24 cellular contexts compared by ENCODE assay signal in the genomic region with DNA sequence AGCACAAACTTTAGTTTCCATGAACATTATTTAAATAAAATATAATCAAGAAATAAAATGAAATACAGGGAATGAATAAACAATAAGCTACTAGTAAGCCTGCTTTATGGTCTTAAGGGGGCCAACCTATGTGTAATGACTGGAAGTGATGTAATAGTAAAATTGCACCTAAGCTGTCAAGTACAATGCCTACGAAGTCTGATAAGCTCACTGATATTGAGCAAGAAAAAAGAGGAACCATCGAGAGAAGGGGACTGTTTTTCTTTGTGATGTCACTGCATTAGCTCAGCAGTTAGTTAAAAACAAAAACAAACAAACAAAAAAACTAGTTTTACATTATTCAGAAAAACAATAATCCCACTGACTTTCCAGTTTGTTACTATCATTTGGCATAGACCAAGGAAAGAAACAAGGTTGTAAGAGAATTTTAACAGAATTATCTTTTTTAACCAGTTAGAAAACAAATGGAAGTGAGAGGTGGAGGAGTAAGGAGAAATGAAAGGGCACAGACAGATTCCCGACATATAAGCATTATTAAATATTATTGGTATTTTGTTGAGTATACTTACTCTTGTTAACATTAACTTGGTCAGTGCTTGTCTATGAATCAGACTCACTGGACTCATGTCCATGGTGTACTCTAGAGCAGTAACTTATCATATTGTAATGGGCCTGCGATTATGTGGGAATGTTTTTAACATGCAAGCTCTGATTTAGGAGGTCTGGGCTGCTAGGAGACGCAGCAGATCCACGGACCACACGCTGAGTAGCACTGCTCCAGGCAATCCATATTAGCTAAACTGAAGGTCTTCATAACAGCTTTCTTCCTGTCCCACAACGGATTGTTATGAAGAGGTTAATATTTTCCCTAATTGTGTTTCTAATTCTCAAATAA.
DNase-seq lines count a peak whose midpoint lies in the region; ATAC-seq and TF ChIP-seq lines count a peak whose summit lies in the region.
"Had no signal": no experiment of that assay in that cellular context is flagged by ENCODE, and none has a peak within 500 bp of the region (broad histone marks: within the 10 kb centered on the region; RNA-seq: fewer than 3 reads in every experiment).

No MANE protein-coding gene starts in this region.

- DNase-seq in GM12865 (ENCODE audit: low read depth) (peak; percentile 3), NCI-H69 (lab: John Stamatoyannopoulos, UW) (peak; percentile 89), fibroblast of peridontal ligament (ENCODE audit: extremely low read depth) (peak; percentile 39), medulla oblongata (ENCODE audit: extremely low spot score) (no peak), left ventricle myocardium superior (no peak), NCI-H1694 (lab: John Stamatoyannopoulos, UW) (no peak), NCI-H2029 (lab: John Stamatoyannopoulos, UW) (no peak)
- DNase-seq: activated CD8-positive, alpha-beta memory T cell treated with anti-CD3 and anti-CD28 coated beads, Interleukin-2, amount 50 U/mL, for 48 hours; activated effector memory CD4-positive, alpha-beta T cell treated with anti-CD3 and anti-CD28 coated beads, Interleukin-2, amount 50 U/mL, for 16 hours; CD4-positive, CD25-positive, alpha-beta regulatory T cell; NCI-H1436 treated with DMSO at 0.1 percent for 48 hours; nephron progenitor cell; Peyer's patch; psoas muscle; spleen; stimulated activated CD4-positive, alpha-beta T cell treated with anti-CD3 and anti-CD28 coated beads, Interleukin-4, amount 100 ng/mL, for 4 hours; stimulated activated naive CD8-positive, alpha-beta T cell treated with anti-CD3 and anti-CD28 coated beads, Interleukin-15, amount 100 ng/mL, for 72 hours; WERI-Rb-1 had no signal

- intact Hi-C loops in left ventricle myocardium superior (cut with micrococcal nuclease) = no loop called here

- H3K27ac Mint-ChIP-seq in nephron = peak overlapping the region in 2 of 3 experiments; percentile 25 to 58
- H3K27ac Mint-ChIP-seq: CD4-positive, CD25-positive, alpha-beta regulatory T cell; mesothelial cell of epicardium; stimulated activated naive CD8-positive, alpha-beta T cell treated with anti-CD3 and anti-CD28 coated beads, Interleukin-15, amount 100 ng/mL, for 72 hours had no signal

- peaks cover 3% of the 10 kb centered on the region for H3K36me3 Mint-ChIP-seq in nephron (ENCODE audit: low read depth)
- H3K36me3 Mint-ChIP-seq: CD4-positive, CD25-positive, alpha-beta regulatory T cell; mesothelial cell of epicardium had no signal

- no peaks in the 10 kb centered on the region for H3K27me3 Mint-ChIP-seq in nephron (ENCODE audit: low read depth)
- H3K27me3 Mint-ChIP-seq: CD4-positive, CD25-positive, alpha-beta regulatory T cell; stimulated activated naive CD8-positive, alpha-beta T cell treated with anti-CD3 and anti-CD28 coated beads, Interleukin-15, amount 100 ng/mL, for 72 hours had no signal

- no peak for ATAC-seq in left ventricle myocardium superior
- ATAC-seq: GM12878; HCT116; psoas muscle; stimulated activated naive CD8-positive, alpha-beta T cell treated with anti-CD3 and anti-CD28 coated beads, Interleukin-15, amount 100 ng/mL, for 72 hours had no signal

- peaks cover 26% of the 10 kb centered on the region for H3K4me1 Mint-ChIP-seq in nephron
- H3K4me1 Mint-ChIP-seq: CD4-positive, CD25-positive, alpha-beta regulatory T cell; stimulated activated naive CD8-positive, alpha-beta T cell treated with anti-CD3 and anti-CD28 coated beads, Interleukin-15, amount 100 ng/mL, for 72 hours had no signal

- H3K4me3 Mint-ChIP-seq in nephron = no peak overlapping the region
- H3K4me3 Mint-ChIP-seq: CD4-positive, CD25-positive, alpha-beta regulatory T cell; mesothelial cell of epicardium; nephron progenitor cell; stimulated activated naive CD8-positive, alpha-beta T cell treated with anti-CD3 and anti-CD28 coated beads, Interleukin-15, amount 100 ng/mL, for 72 hours had no signal

- H3K9me3 Mint-ChIP-seq in nephron = peaks cover 4% of the 10 kb centered on the region
- H3K9me3 Mint-ChIP-seq: mesothelial cell of epicardium; stimulated activated naive CD8-positive, alpha-beta T cell treated with anti-CD3 and anti-CD28 coated beads, Interleukin-15, amount 100 ng/mL, for 72 hours had no signal

- H3K4me3 ChIP-seq in GM12865 (ENCODE audit: low read depth, low read length) = no peak overlapping the region
- H3K4me3 ChIP-seq: GM12878, Peyer's patch, psoas muscle, SJSA1, spleen, tibial nerve had no signal

- TF ChIP-seq CTCF in GM12865 (IDR thresholded peaks at IDR 0.05; ENCODE audit: insufficient read depth, low read depth, low read length, missing control alignments) (no peak), nephron (IDR thresholded peaks at IDR 0.05; ENCODE audit: unreplicated experiment in 3 of 3) (no peak)

Comparison
In these comparisons a context has a peak if more than half of its experiments do, and no peak if none do; other contexts are left out.
1. DNase-seq: peak in GM12865 (single experiment), NCI-H69 (single experiment) and fibroblast of peridontal ligament (single experiment); none in medulla oblongata (single experiment), left ventricle myocardium superior (single experiment), NCI-H1694 (single experiment) and NCI-H2029 (single experiment).